1 cellular context compared by ENCODE assay signal in genomic region chr4:86593726-86594558, GRCh38.
TF ChIP-seq lines count a peak whose summit lies in the region.

A gene with protein sequence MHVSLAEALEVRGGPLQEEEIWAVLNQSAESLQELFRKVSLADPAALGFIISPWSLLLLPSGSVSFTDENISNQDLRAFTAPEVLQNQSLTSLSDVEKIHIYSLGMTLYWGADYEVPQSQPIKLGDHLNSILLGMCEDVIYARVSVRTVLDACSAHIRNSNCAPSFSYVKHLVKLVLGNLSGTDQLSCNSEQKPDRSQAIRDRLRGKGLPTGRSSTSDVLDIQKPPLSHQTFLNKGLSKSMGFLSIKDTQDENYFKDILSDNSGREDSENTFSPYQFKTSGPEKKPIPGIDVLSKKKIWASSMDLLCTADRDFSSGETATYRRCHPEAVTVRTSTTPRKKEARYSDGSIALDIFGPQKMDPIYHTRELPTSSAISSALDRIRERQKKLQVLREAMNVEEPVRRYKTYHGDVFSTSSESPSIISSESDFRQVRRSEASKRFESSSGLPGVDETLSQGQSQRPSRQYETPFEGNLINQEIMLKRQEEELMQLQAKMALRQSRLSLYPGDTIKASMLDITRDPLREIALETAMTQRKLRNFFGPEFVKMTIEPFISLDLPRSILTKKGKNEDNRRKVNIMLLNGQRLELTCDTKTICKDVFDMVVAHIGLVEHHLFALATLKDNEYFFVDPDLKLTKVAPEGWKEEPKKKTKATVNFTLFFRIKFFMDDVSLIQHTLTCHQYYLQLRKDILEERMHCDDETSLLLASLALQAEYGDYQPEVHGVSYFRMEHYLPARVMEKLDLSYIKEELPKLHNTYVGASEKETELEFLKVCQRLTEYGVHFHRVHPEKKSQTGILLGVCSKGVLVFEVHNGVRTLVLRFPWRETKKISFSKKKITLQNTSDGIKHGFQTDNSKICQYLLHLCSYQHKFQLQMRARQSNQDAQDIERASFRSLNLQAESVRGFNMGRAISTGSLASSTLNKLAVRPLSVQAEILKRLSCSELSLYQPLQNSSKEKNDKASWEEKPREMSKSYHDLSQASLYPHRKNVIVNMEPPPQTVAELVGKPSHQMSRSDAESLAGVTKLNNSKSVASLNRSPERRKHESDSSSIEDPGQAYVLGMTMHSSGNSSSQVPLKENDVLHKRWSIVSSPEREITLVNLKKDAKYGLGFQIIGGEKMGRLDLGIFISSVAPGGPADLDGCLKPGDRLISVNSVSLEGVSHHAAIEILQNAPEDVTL (N-terminal part only) (plus strand): TSS chr4:86594315. CDS start chr4:86635257, 40,942 bp downstream.

TF ChIP-seq in HEK293, 187 proteins besides CTCF, POLR2A, EP300 and RAD21 (continued from another document):
- TF ChIP-seq, protein P1, sequence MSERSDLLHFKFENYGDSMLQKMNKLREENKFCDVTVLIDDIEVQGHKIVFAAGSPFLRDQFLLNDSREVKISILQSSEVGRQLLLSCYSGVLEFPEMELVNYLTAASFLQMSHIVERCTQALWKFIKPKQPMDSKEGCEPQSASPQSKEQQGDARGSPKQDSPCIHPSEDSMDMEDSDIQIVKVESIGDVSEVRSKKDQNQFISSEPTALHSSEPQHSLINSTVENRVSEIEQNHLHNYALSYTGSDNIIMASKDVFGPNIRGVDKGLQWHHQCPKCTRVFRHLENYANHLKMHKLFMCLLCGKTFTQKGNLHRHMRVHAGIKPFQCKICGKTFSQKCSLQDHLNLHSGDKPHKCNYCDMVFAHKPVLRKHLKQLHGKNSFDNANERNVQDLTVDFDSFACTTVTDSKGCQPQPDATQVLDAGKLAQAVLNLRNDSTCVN (tag by site-specific recombination; optimal IDR thresholded peaks at IDR 0.05): peak; percentile 71
- TF ChIP-seq ZNF211 (tag by site-specific recombination; IDR thresholded peaks at IDR 0.05; ENCODE audit: low read depth): no peak
- TF ChIP-seq KLF17 (tag by site-specific recombination; IDR thresholded peaks at IDR 0.05): peak; percentile 50; the same call in 1 of the 2 replicates
- peak; percentile 59 for TF ChIP-seq ZBTB48 (tag by site-specific recombination; IDR thresholded peaks at IDR 0.05)
- no peak for TF ChIP-seq ZNF157 (tag by site-specific recombination; IDR thresholded peaks at IDR 0.05)
- TF ChIP-seq SP2 (tag by site-specific recombination; IDR thresholded peaks at IDR 0.05): peak; percentile 92
- TF ChIP-seq, protein P2, sequence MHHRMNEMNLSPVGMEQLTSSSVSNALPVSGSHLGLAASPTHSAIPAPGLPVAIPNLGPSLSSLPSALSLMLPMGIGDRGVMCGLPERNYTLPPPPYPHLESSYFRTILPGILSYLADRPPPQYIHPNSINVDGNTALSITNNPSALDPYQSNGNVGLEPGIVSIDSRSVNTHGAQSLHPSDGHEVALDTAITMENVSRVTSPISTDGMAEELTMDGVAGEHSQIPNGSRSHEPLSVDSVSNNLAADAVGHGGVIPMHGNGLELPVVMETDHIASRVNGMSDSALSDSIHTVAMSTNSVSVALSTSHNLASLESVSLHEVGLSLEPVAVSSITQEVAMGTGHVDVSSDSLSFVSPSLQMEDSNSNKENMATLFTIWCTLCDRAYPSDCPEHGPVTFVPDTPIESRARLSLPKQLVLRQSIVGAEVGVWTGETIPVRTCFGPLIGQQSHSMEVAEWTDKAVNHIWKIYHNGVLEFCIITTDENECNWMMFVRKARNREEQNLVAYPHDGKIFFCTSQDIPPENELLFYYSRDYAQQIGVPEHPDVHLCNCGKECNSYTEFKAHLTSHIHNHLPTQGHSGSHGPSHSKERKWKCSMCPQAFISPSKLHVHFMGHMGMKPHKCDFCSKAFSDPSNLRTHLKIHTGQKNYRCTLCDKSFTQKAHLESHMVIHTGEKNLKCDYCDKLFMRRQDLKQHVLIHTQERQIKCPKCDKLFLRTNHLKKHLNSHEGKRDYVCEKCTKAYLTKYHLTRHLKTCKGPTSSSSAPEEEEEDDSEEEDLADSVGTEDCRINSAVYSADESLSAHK (tag by site-specific recombination; IDR thresholded peaks at IDR 0.05): peak; percentile 54; the same call in 1 of the 2 replicates
- TF ChIP-seq KLF1 (tag by site-specific recombination; IDR thresholded peaks at IDR 0.05): peak; percentile 39
- TF ChIP-seq ZFHX2 (tag by site-specific recombination; conservative IDR thresholded peaks at IDR 0.05): peak; percentile 80
- peak; percentile 70; the same call in 1 of the 2 replicates for TF ChIP-seq KLF16 (tag by site-specific recombination; IDR thresholded peaks at IDR 0.05)
- TF ChIP-seq, protein P3, sequence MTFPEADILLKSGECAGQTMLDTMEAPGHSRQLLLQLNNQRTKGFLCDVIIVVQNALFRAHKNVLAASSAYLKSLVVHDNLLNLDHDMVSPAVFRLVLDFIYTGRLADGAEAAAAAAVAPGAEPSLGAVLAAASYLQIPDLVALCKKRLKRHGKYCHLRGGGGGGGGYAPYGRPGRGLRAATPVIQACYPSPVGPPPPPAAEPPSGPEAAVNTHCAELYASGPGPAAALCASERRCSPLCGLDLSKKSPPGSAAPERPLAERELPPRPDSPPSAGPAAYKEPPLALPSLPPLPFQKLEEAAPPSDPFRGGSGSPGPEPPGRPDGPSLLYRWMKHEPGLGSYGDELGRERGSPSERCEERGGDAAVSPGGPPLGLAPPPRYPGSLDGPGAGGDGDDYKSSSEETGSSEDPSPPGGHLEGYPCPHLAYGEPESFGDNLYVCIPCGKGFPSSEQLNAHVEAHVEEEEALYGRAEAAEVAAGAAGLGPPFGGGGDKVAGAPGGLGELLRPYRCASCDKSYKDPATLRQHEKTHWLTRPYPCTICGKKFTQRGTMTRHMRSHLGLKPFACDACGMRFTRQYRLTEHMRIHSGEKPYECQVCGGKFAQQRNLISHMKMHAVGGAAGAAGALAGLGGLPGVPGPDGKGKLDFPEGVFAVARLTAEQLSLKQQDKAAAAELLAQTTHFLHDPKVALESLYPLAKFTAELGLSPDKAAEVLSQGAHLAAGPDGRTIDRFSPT (tag by site-specific recombination; IDR thresholded peaks at IDR 0.05): peak; percentile 72; the same call in 1 of the 2 replicates
- peak; percentile 42; the same call in 1 of the 2 replicates for TF ChIP-seq ZNF600 (tag by site-specific recombination; IDR thresholded peaks at IDR 0.05)
- 0 out of 2 replicates have a peak, but pooled peaks have one; percentile 15 for TF ChIP-seq ZNF76 (tag by site-specific recombination; IDR thresholded peaks at IDR 0.05; ENCODE audit: borderline replicate concordance, low read depth)
- TF ChIP-seq, protein P4, sequence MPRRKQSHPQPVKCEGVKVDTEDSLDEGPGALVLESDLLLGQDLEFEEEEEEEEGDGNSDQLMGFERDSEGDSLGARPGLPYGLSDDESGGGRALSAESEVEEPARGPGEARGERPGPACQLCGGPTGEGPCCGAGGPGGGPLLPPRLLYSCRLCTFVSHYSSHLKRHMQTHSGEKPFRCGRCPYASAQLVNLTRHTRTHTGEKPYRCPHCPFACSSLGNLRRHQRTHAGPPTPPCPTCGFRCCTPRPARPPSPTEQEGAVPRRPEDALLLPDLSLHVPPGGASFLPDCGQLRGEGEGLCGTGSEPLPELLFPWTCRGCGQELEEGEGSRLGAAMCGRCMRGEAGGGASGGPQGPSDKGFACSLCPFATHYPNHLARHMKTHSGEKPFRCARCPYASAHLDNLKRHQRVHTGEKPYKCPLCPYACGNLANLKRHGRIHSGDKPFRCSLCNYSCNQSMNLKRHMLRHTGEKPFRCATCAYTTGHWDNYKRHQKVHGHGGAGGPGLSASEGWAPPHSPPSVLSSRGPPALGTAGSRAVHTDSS (tag by site-specific recombination; IDR thresholded peaks at IDR 0.05): peak; percentile 63; the same call in 1 of the 2 replicates
- 0 out of 2 replicates have a peak, but pooled peaks have one; percentile 58 for TF ChIP-seq ZNF449 (tag by site-specific recombination; IDR thresholded peaks at IDR 0.05)
